ENCODE assay signal across 1 cellular context in genomic region chr5:146788918-146789317, GRCh38.
TF ChIP-seq lines count a peak whose summit lies in the region.

No MANE protein-coding gene starts in this region.

TF ChIP-seq in SK-N-SH treated with all-trans-retinoic acid at 6 μM for 48 hours, 23 proteins besides CTCF, POLR2A, EP300 and RAD21 (continued from another document):
- no peak for TF ChIP-seq PATZ1 (CRISPR knock-in tag; IDR thresholded peaks at IDR 0.05; ENCODE audit: borderline replicate concordance)
- no peak for TF ChIP-seq TOX (CRISPR knock-in tag; IDR thresholded peaks at IDR 0.05; ENCODE audit: borderline replicate concordance)
- TF ChIP-seq ESRRG (CRISPR knock-in tag; IDR thresholded peaks at IDR 0.05), result no peak
- no peak for TF ChIP-seq PPARA (CRISPR knock-in tag; IDR thresholded peaks at IDR 0.05; ENCODE audit: borderline replicate concordance)
- TF ChIP-seq, protein P1, sequence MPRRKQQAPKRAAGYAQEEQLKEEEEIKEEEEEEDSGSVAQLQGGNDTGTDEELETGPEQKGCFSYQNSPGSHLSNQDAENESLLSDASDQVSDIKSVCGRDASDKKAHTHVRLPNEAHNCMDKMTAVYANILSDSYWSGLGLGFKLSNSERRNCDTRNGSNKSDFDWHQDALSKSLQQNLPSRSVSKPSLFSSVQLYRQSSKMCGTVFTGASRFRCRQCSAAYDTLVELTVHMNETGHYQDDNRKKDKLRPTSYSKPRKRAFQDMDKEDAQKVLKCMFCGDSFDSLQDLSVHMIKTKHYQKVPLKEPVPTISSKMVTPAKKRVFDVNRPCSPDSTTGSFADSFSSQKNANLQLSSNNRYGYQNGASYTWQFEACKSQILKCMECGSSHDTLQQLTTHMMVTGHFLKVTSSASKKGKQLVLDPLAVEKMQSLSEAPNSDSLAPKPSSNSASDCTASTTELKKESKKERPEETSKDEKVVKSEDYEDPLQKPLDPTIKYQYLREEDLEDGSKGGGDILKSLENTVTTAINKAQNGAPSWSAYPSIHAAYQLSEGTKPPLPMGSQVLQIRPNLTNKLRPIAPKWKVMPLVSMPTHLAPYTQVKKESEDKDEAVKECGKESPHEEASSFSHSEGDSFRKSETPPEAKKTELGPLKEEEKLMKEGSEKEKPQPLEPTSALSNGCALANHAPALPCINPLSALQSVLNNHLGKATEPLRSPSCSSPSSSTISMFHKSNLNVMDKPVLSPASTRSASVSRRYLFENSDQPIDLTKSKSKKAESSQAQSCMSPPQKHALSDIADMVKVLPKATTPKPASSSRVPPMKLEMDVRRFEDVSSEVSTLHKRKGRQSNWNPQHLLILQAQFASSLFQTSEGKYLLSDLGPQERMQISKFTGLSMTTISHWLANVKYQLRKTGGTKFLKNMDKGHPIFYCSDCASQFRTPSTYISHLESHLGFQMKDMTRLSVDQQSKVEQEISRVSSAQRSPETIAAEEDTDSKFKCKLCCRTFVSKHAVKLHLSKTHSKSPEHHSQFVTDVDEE (CRISPR knock-in tag; IDR thresholded peaks at IDR 0.05), result no peak
- TF ChIP-seq ARNTL (CRISPR knock-in tag; IDR thresholded peaks at IDR 0.05; ENCODE audit: borderline replicate concordance, low read depth), result no peak
- no peak for TF ChIP-seq CREB5 (CRISPR knock-in tag; IDR thresholded peaks at IDR 0.05; ENCODE audit: low read depth)
- no peak for TF ChIP-seq ZNF8 (CRISPR knock-in tag; IDR thresholded peaks at IDR 0.05)
- TF ChIP-seq TCF4 (CRISPR knock-in tag; IDR thresholded peaks at IDR 0.05; ENCODE audit: borderline replicate concordance), result no peak
- TF ChIP-seq ZNF70 (CRISPR knock-in tag; IDR thresholded peaks at IDR 0.05), result no peak
